In genomic region chr1:177181631-177182291, GRCh38 we compare ENCODE assay signal across 8 cellular contexts. TPM values are rescaled to one million over a fixed set of nuclear protein-coding genes. Genes with fewer than 3 reads are reported as not detected.
A peak's percentile ranks its signal among the peaks of the same experiment; 100 is the strongest.
DNase-seq lines count a peak whose midpoint lies in the region; ATAC-seq, FAIRE-seq and TF ChIP-seq lines count a peak whose summit lies in the region.

No MANE protein-coding gene starts in this region.

- H3K27me3 ChIP-seq in CD4-positive, CD25-positive, alpha-beta regulatory T cell (ENCODE audit: control insufficient read depth, insufficient read depth, low read length): peaks cover 2% of the 10 kb centered on the region
- peaks cover 9% of the 10 kb centered on the region for H3K27me3 ChIP-seq in fibroblast of lung (ENCODE audit: control insufficient read depth, insufficient read depth, low read length)

- H3K9me3 ChIP-seq in CD4-positive, CD25-positive, alpha-beta regulatory T cell (ENCODE audit: control insufficient read depth in 2 of 2, low read length in 2 of 2): no peaks in the 10 kb centered on the region
- H3K9me3 ChIP-seq in fibroblast of lung (ENCODE audit: control insufficient read depth, insufficient read depth, low read depth, low read length): no peaks in the 10 kb centered on the region

- H3K4me3 ChIP-seq in CD4-positive, CD25-positive, alpha-beta regulatory T cell (ENCODE audit: low read depth, low read length): no peak overlapping the region
- peak overlapping the region in 2 of 4 experiments; percentile 26 to 50 for H3K4me3 ChIP-seq in fibroblast of lung (replicated peaks in 1 of 4; ENCODE audit: control extremely low read depth in 1 of 4, insufficient read depth in 1 of 4, low read depth in 3 of 4, low read length in 4 of 4)

- peak overlapping the region; percentile 80 for H3K4me2 ChIP-seq in fibroblast of lung (ENCODE audit: extremely low read depth, insufficient read depth, low read length)

- H3K4me1 ChIP-seq in CD4-positive, CD25-positive, alpha-beta regulatory T cell (ENCODE audit: control insufficient read depth, insufficient read depth, low read length, poor library complexity, severe bottlenecking): no peaks in the 10 kb centered on the region
- H3K4me1 ChIP-seq in fibroblast of lung (ENCODE audit: control insufficient read depth, extremely low read depth, insufficient read depth, low read length): no peaks in the 10 kb centered on the region

- H3K9me3 Mint-ChIP-seq in CD4-positive, CD25-positive, alpha-beta regulatory T cell: peaks cover 0 to 4% (median 1%) of the 10 kb centered on the region in 7 donors
- peaks cover 2% of the 10 kb centered on the region for H3K9me3 Mint-ChIP-seq in nephron

- TF ChIP-seq CTCF in fibroblast of lung (conservative IDR thresholded peaks at IDR 0.05 in 1 of 2, IDR thresholded peaks at IDR 0.05 in 1 of 2; ENCODE audit: low read depth in 1 of 2, low read length in 2 of 2) (peak; percentile 79 to 84), nephron (IDR thresholded peaks at IDR 0.05; ENCODE audit: unreplicated experiment in 3 of 3) (peak; percentile 90 to 92 (median 90))

- no peaks in the 10 kb centered on the region for H4K20me1 ChIP-seq in fibroblast of lung (ENCODE audit: control insufficient read depth, extremely low read depth, insufficient read depth, low read length)

- peak overlapping the region; percentile 54 for H2AFZ ChIP-seq in fibroblast of lung (ENCODE audit: low read length)

- H3K4me3 Mint-ChIP-seq in CD4-positive, CD25-positive, alpha-beta regulatory T cell: peak overlapping the region in 3 of 4 donors; percentile 15 to 49 (median 38)
- H3K4me3 Mint-ChIP-seq in nephron: peak overlapping the region; percentile 73 to 79 (median 74)

- peak in 1 of 3 donors; percentile 30 for DNase-seq in CD4-positive, CD25-positive, alpha-beta regulatory T cell
- DNase-seq in NCI-H2107 (lab: John Stamatoyannopoulos, UW) (peak; percentile 12), fibroblast of lung (ENCODE audit: low read depth in 2 of 2) (peak; percentile 29 to 53), urothelium cell line (ENCODE audit: low spot score) (peak; percentile 87)
- peak; percentile 39 to 49 for DNase-seq in activated CD4-positive, alpha-beta T cell treated with anti-CD3 and anti-CD28 coated beads, Interleukin-2, amount 50 U/mL, for 48 hours

- H3K36me3 ChIP-seq in CD4-positive, CD25-positive, alpha-beta regulatory T cell (ENCODE audit: control insufficient read depth, insufficient read depth, low read length): no peaks in the 10 kb centered on the region
- H3K36me3 ChIP-seq in fibroblast of lung (ENCODE audit: control insufficient read depth, insufficient read depth, low read length): no peaks in the 10 kb centered on the region

- no peaks in the 10 kb centered on the region for H3K36me3 Mint-ChIP-seq in CD4-positive, CD25-positive, alpha-beta regulatory T cell
- H3K36me3 Mint-ChIP-seq in nephron (ENCODE audit: low read depth): no peaks in the 10 kb centered on the region

- ATAC-seq in CD4-positive, CD25-positive, alpha-beta regulatory T cell (ENCODE audit: low read depth in 2 of 2): peak in 1 of 2 donors; percentile 37
- ATAC-seq in GM18907 (IDR thresholded peaks at IDR 0.05; ENCODE audit: unreplicated experiment): peak; percentile 97
- peak; percentile 86 for ATAC-seq in HG03064 (IDR thresholded peaks at IDR 0.05; ENCODE audit: low read depth, unreplicated experiment)

- no peak overlapping the region for H3K9ac ChIP-seq in fibroblast of lung (ENCODE audit: insufficient read depth, low read length)

- no peak overlapping the region for H3K27ac ChIP-seq in CD4-positive, CD25-positive, alpha-beta regulatory T cell (ENCODE audit: insufficient read depth, low read length, poor library complexity, severe bottlenecking)
- no peak overlapping the region for H3K27ac ChIP-seq in fibroblast of lung (ENCODE audit: insufficient read depth, low read length)

- peaks cover 0 to 8% (median 1%) of the 10 kb centered on the region in 4 donors for H3K4me1 Mint-ChIP-seq in CD4-positive, CD25-positive, alpha-beta regulatory T cell
- H3K4me1 Mint-ChIP-seq in nephron: peaks cover 23% of the 10 kb centered on the region

- no peaks in the 10 kb centered on the region for H3K79me2 ChIP-seq in fibroblast of lung (ENCODE audit: control insufficient read depth, insufficient read depth, low read length)

- H3K27ac Mint-ChIP-seq in CD4-positive, CD25-positive, alpha-beta regulatory T cell: no peak overlapping the region
- H3K27ac Mint-ChIP-seq in nephron: no peak overlapping the region

- H3K27me3 Mint-ChIP-seq in CD4-positive, CD25-positive, alpha-beta regulatory T cell: peaks cover 15% of the 10 kb centered on the region
- peaks cover 69% of the 10 kb centered on the region for H3K27me3 Mint-ChIP-seq in nephron (ENCODE audit: low read depth)

- FAIRE-seq in urothelium cell line (lab: Jason Lieb, UNC): peak; percentile 17

RNA-seq across cellular contexts. Expression of gene BRINP2, which starts 11.0 kb away (rescaled TPM):
- total RNA-seq in CD4-positive, CD25-positive, alpha-beta regulatory T cell: not detected
- not detected for polyA plus RNA-seq in CD4-positive, CD25-positive, alpha-beta regulatory T cell
- under 0.01 and 0.26 TPM in 2 replicates for total RNA-seq in fibroblast of lung
- 0.02 and 0.21 TPM in 2 replicates for polyA plus RNA-seq in fibroblast of lung
- polyA plus RNA-seq in fibroblast of lung (2012): 0.05 and 0.51 TPM in 2 replicates
- polyA minus RNA-seq in fibroblast of lung (ENCODE audit: low replicate concordance): not detected in 2 replicates

RNA-seq across cellular contexts. Expression of gene ASTN1, which starts 17.2 kb away (rescaled TPM):
- total RNA-seq in CD4-positive, CD25-positive, alpha-beta regulatory T cell: not detected
- polyA plus RNA-seq in CD4-positive, CD25-positive, alpha-beta regulatory T cell: not detected
- under 0.01 and 0.17 TPM in 2 replicates for total RNA-seq in fibroblast of lung
- polyA plus RNA-seq in fibroblast of lung: 0.06 and 0.15 TPM in 2 replicates
- 0.03 and 0.22 TPM in 2 replicates for polyA plus RNA-seq in fibroblast of lung (2012)
- 0.51 and 0.56 TPM in 2 replicates for polyA minus RNA-seq in fibroblast of lung (ENCODE audit: low replicate concordance)
